ENCODE assay signal across 1 cellular context in genomic region chr6:158751192-158751591, GRCh38.
TF ChIP-seq lines count a peak whose summit lies in the region.

No MANE protein-coding gene starts in this region.

TF ChIP-seq in H1, 55 proteins besides CTCF, POLR2A, EP300 and RAD21 (continued from another document):
- TF ChIP-seq SP1 (IDR thresholded peaks at IDR 0.05; ENCODE audit: low read depth, low read length): no peak
- no peak for TF ChIP-seq NANOG (IDR thresholded peaks at IDR 0.05; ENCODE audit: insufficient read depth, low read depth, low read length, poor library complexity, severe bottlenecking)
- no peak for TF ChIP-seq ATF3 (IDR thresholded peaks at IDR 0.05; ENCODE audit: insufficient read depth, low read depth, low read length)
- no peak for TF ChIP-seq BRCA1 (IDR thresholded peaks at IDR 0.05; ENCODE audit: low read depth, low read length)
- no peak for TF ChIP-seq CBX5 (IDR thresholded peaks at IDR 0.05; ENCODE audit: low read depth, low read length)
- no peak for TF ChIP-seq SIRT6 (IDR thresholded peaks at IDR 0.05; ENCODE audit: low read length)
- no peak for TF ChIP-seq CHD1 (IDR thresholded peaks at IDR 0.05; ENCODE audit: low read depth, low read length)
- TF ChIP-seq SRF (IDR thresholded peaks at IDR 0.05; ENCODE audit: low read depth, low read length): no peak
- TF ChIP-seq SP4 (IDR thresholded peaks at IDR 0.05; ENCODE audit: low read length): no peak
- TF ChIP-seq EGR1 (IDR thresholded peaks at IDR 0.05; ENCODE audit: borderline replicate concordance, low read depth, low read length): no peak
- no peak for TF ChIP-seq POU5F1 (IDR thresholded peaks at IDR 0.05; ENCODE audit: low read depth, low read length)
